13 cellular contexts compared by ENCODE assay signal in genomic region chr5:172692451-172692850, GRCh38.
"Had no signal": no experiment of that assay in that cellular context is flagged by ENCODE, and none has a peak within 500 bp of the region (broad histone marks: within the 10 kb centered on the region; RNA-seq: fewer than 3 reads in every experiment).

No MANE protein-coding gene starts in this region.

- DNase-seq: activated naive CD4-positive, alpha-beta T cell treated with anti-CD3 and anti-CD28 coated beads for 36 hours; central memory CD4-positive, alpha-beta T cell; cortex of kidney; effector memory CD8-positive, alpha-beta T cell; foreskin melanocyte; stimulated activated CD4-positive, alpha-beta T cell treated with anti-CD3 and anti-CD28 coated beads, Interleukin-2, amount 100 ng/mL, for 48 hours; T-cell; T-helper 9 cell had no signal

- H3K9me3 ChIP-seq: tibial nerve had no signal

- H3K27ac ChIP-seq: SK-N-MC had no signal

- H3K27me3 ChIP-seq: tibial nerve had no signal

- H3K4me3 ChIP-seq: SK-N-MC, tibial nerve had no signal

- ATAC-seq: activated CD4-positive, CD25-positive, alpha-beta regulatory T cell treated with anti-CD3 and anti-CD28 coated beads, Interleukin-2, amount 50 U/mL, for 24 hours; effector memory CD8-positive, alpha-beta T cell; left lobe of liver; stimulated activated memory B cell treated with anti-CD40 and anti-IgM and Interleukin-4, amounts not matched to agents 10 μg/mL and 1 μg/mL and 100 μg/mL, for 72 hours; T-cell had no signal
